In the genomic region with DNA sequence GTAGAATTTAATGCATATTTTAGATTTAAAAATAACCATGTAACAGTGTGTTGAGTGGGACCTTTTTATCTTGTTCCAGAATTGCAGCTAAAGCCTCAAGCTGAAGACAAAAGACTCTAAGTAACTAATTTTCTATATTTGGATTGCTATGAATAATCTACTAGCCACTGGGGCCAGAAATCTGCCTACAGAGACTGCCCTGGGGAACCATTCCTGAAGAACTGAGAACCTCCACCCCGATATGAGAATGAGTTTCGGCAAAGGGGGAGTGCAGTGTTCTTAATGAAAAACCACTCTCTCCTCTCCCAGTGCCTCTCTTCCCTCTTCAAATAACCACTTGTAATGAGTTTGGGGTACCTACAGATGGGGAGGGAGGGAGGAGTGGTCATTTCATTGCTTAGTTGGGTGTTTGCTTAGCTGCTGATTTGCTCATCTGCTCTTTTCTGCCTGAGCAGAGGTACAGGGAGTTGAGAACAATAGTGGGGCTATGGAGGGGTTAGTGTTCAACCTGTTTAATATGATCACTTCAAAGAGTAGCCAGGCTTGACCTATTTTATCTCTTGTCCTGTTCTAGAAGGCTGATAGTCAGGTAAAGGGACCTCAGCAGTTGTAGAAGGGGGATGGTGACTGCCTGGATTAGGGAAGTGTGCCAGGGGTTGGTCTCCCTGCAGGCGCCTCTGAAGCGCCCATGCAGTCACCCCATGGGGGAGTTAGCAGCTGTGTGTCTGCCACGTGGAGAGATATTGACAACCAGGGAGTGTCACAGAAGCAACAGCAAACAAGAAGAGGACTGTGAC, we compare ENCODE assay signal across 12 cellular contexts. TPM values are rescaled to one million over a fixed set of nuclear protein-coding genes. Genes with fewer than 3 reads are reported as not detected.
A peak's percentile ranks its signal among the peaks of the same experiment; 100 is the strongest.
DNase-seq lines count a peak whose midpoint lies in the region; ATAC-seq and TF ChIP-seq lines count a peak whose summit lies in the region.
"Had no signal": no experiment of that assay in that cellular context is flagged by ENCODE, and none has a peak within 500 bp of the region (broad histone marks: within the 10 kb centered on the region; RNA-seq: fewer than 3 reads in every experiment).

No MANE protein-coding gene starts in this region.

- no peak overlapping the region for H3K27ac ChIP-seq in DND-41 (ENCODE audit: low read length)
- H3K27ac ChIP-seq: C4-2B had no signal

- no peak overlapping the region for H3K4me3 ChIP-seq in DND-41 (ENCODE audit: low read depth in 1 of 2, low read length in 2 of 2)

- no peak overlapping the region for H2AFZ ChIP-seq in DND-41 (ENCODE audit: low read depth, low read length)

- peaks cover 23% of the 10 kb centered on the region for H3K79me2 ChIP-seq in DND-41 (ENCODE audit: insufficient read depth, low read length)

- DNase-seq in DND-41 (no peak), NCI-H1092 (lab: John Stamatoyannopoulos, UW) (peak; percentile 84), SHP77 (lab: John Stamatoyannopoulos, UW) (peak; percentile 71 to 81), naive B cell (no peak), D341Med (ENCODE audit: low spot score) (no peak), GM03348 (ENCODE audit: low spot score) (no peak)
- DNase-seq: aorta; stimulated activated CD4-positive, alpha-beta T cell treated with anti-CD3 and anti-CD28 coated beads, Interleukin-15, amount 100 ng/mL, for 24 hours; stimulated activated naive CD4-positive, alpha-beta T cell had no signal

- no peaks in the 10 kb centered on the region for H3K27me3 ChIP-seq in DND-41 (ENCODE audit: insufficient read depth, low read length, poor library complexity)

- TF ChIP-seq CTCF in DND-41 (IDR thresholded peaks at IDR 0.05; ENCODE audit: borderline replicate concordance, extremely low read depth, low read length, poor library complexity, severe bottlenecking): no peak

- H3K4me1 ChIP-seq in DND-41 (ENCODE audit: insufficient read depth, low read length): no peaks in the 10 kb centered on the region

- H3K4me2 ChIP-seq in DND-41 (ENCODE audit: insufficient read depth, low read length): no peak overlapping the region

- no peaks in the 10 kb centered on the region; the same call in 1 of the 2 replicates for H4K20me1 ChIP-seq in DND-41 (ENCODE audit: insufficient read depth, low read length)

- no peaks in the 10 kb centered on the region for H3K27me3 Mint-ChIP-seq in naive B cell

- no peak overlapping the region for H3K9ac ChIP-seq in DND-41 (ENCODE audit: low read depth, low read length)

- peaks cover 0 to 16% (median 12%) of the 10 kb centered on the region in 3 donors for H3K4me1 Mint-ChIP-seq in naive B cell

- H3K36me3 Mint-ChIP-seq in naive B cell: peaks cover 13 to 14% of the 10 kb centered on the region in 2 donors

- H3K9me3 Mint-ChIP-seq in naive B cell: peaks cover 3 to 8% (median 6%) of the 10 kb centered on the region in 7 donors

- peak overlapping the region in 4 of 6 donors; percentile 1 to 55 (median 30) for H3K27ac Mint-ChIP-seq in naive B cell

- H3K4me3 Mint-ChIP-seq in naive B cell: no peak overlapping the region

- H3K9me3 ChIP-seq in DND-41 (ENCODE audit: insufficient read depth, low read length, severe bottlenecking): no peaks in the 10 kb centered on the region

- ATAC-seq in DND-41 (ENCODE audit: insufficient read depth, low read depth) (peak; percentile 35; the same call in 1 of the 3 replicates), naive B cell (ENCODE audit: low read depth in 2 of 2) (peak; percentile 45 to 63), GM19463 (IDR thresholded peaks at IDR 0.05; ENCODE audit: unreplicated experiment) (no peak), HG03135 (IDR thresholded peaks at IDR 0.05; ENCODE audit: unreplicated experiment) (no peak)

- H3K36me3 ChIP-seq in DND-41 (ENCODE audit: insufficient read depth, low read length): peaks cover 5% of the 10 kb centered on the region; the same call in 1 of the 2 replicates

RNA-seq across cellular contexts. Expression of gene ATG10, which starts 47.7 kb away (rescaled TPM):
- polyA plus RNA-seq in naive B cell (ENCODE audit: low read depth in 6 of 6): 10 to 100 TPM in 1 of 6 donors, 1 to 10 TPM in 5; 3.9 to 14.5 (median 6.5) TPM

Comparison
In these comparisons a context has a peak if more than half of its experiments do, and no peak if none do; other contexts are left out.
1. ATAC-seq: peak in DND-41 (single experiment) and naive B cell (2 of 2); none in GM19463 (single experiment) and HG03135 (single experiment).
2. DNase-seq: peak in NCI-H1092 (single experiment) and SHP77 (2 of 2); none in DND-41 (single experiment), naive B cell (single experiment), D341Med (single experiment) and GM03348 (single experiment).